ENCODE assay signal across 8 cellular contexts in genomic region chr4:113355550-113356371, GRCh38.
DNase-seq lines count a peak whose midpoint lies in the region; ATAC-seq and TF ChIP-seq lines count a peak whose summit lies in the region.

No MANE protein-coding gene starts in this region.

- H3K4me3 ChIP-seq in adipocyte (ENCODE audit: low read length) (peak overlapping the region; percentile 23), lower lobe of right lung (no peak overlapping the region)

- TF ChIP-seq CTCF in lower lobe of right lung (IDR thresholded peaks at IDR 0.05) = no peak

- ATAC-seq in GM19328 (IDR thresholded peaks at IDR 0.05; ENCODE audit: unreplicated experiment) = peak; percentile 97
- peak; percentile 100 for ATAC-seq in HG03378 (IDR thresholded peaks at IDR 0.05; ENCODE audit: unreplicated experiment)
- ATAC-seq in lower lobe of right lung = peak; percentile 53 to 67

- no peaks in the 10 kb centered on the region for H3K27me3 ChIP-seq in adipocyte (replicated peaks; ENCODE audit: control insufficient read depth, insufficient read depth, low read length)
- no peaks in the 10 kb centered on the region for H3K27me3 ChIP-seq in lower lobe of right lung (ENCODE audit: low read depth)

- no peak overlapping the region for H3K9ac ChIP-seq in adipocyte (ENCODE audit: low read length)

- H3K4me1 ChIP-seq in adipocyte (ENCODE audit: control insufficient read depth, insufficient read depth, low read length) (peaks cover 13% of the 10 kb centered on the region), lower lobe of right lung (no peaks in the 10 kb centered on the region)

- DNase-seq in Ammon's horn (ENCODE audit: low spot score) = peak; percentile 32
- DNase-seq in T-helper 1 cell = peak in 4 of 5 donors; percentile 18 to 79 (median 30)
- DNase-seq in adipocyte (ENCODE audit: low read depth) = peak; percentile 39
- no peak for DNase-seq in lower lobe of right lung
- peak; percentile 44 to 78 for DNase-seq in stimulated activated CD8-positive, alpha-beta memory T cell treated with anti-CD3 and anti-CD28 coated beads, Interleukin-7, amount 100 ng/mL, for 48 hours (ENCODE audit: extremely low read depth in 1 of 2, low read depth in 1 of 2)
- no peak for DNase-seq in NCI-H2196 (lab: John Stamatoyannopoulos, UW; ENCODE audit: unreplicated experiment)

- no peak overlapping the region for H3K27ac ChIP-seq in lower lobe of right lung

- intact Hi-C loops in lower lobe of right lung (cut with DNase I) = no loop called here

- H3K36me3 ChIP-seq in adipocyte (ENCODE audit: control insufficient read depth, insufficient read depth, low read length, severe bottlenecking) = peaks cover 57% of the 10 kb centered on the region
- no peaks in the 10 kb centered on the region for H3K36me3 ChIP-seq in lower lobe of right lung

- peaks cover 8% of the 10 kb centered on the region for H3K9me3 ChIP-seq in adipocyte (ENCODE audit: control insufficient read depth, low read length)
- no peaks in the 10 kb centered on the region for H3K9me3 ChIP-seq in lower lobe of right lung

Comparison
In these comparisons a context has a peak if more than half of its experiments do, and no peak if none do; other contexts are left out.
1. DNase-seq: peak in Ammon's horn (single experiment), T-helper 1 cell (4 of 5), adipocyte (single experiment) and stimulated activated CD8-positive, alpha-beta memory T cell treated with anti-CD3 and anti-CD28 coated beads, Interleukin-7, amount 100 ng/mL, for 48 hours (2 of 2); none in lower lobe of right lung (single experiment) and NCI-H2196 (single experiment).
2. Peak in every context shown above with its lines, with median percentiles within 50 percentile points of each other: ATAC-seq.